Comparison of ENCODE assay signal across 1 cellular context in genomic region chr7:12985752-12986151, GRCh38.
TF ChIP-seq lines count a peak whose summit lies in the region.

No MANE protein-coding gene starts in this region.

TF ChIP-seq in H1, 55 proteins besides CTCF, POLR2A, EP300 and RAD21:
- no peak for TF ChIP-seq NANOG (IDR thresholded peaks at IDR 0.05; ENCODE audit: insufficient read depth, low read depth, low read length, poor library complexity, severe bottlenecking)
- no peak for TF ChIP-seq CBX5 (IDR thresholded peaks at IDR 0.05; ENCODE audit: low read depth, low read length)
- TF ChIP-seq MAX (IDR thresholded peaks at IDR 0.05): no peak
- TF ChIP-seq CEBPB (IDR thresholded peaks at IDR 0.05; ENCODE audit: low read depth, low read length): 0 out of 2 replicates have a peak, but pooled peaks have one; percentile 40
- TF ChIP-seq RNF2 (IDR thresholded peaks at IDR 0.05; ENCODE audit: borderline replicate concordance, low read depth, low read length, missing control alignments, poor library complexity, severe bottlenecking): no peak
